ENCODE assay signal across 14 cellular contexts in genomic region chr1:113530021-113530420, GRCh38.
"Had no signal": no experiment of that assay in that cellular context is flagged by ENCODE, and none has a peak within 500 bp of the region (broad histone marks: within the 10 kb centered on the region; RNA-seq: fewer than 3 reads in every experiment).

No MANE protein-coding gene starts in this region.

- H3K27me3 Mint-ChIP-seq: activated T-helper 17 cell treated with anti-CD3 and anti-CD28 coated beads, Interleukin-2, amount 50 U/mL, for 72 hours had no signal

- H3K36me3 ChIP-seq: esophagus muscularis mucosa, transverse colon had no signal

- H3K27me3 ChIP-seq: esophagus muscularis mucosa, transverse colon had no signal

- H3K9me3 Mint-ChIP-seq: activated naive CD4-positive, alpha-beta T cell treated with anti-CD3 and anti-CD28 coated beads for 36 hours had no signal

- H3K27ac Mint-ChIP-seq: activated naive CD4-positive, alpha-beta T cell treated with anti-CD3 and anti-CD28 coated beads for 36 hours; activated T-helper 17 cell treated with anti-CD3 and anti-CD28 coated beads, Interleukin-2, amount 50 U/mL, for 72 hours; naive thymus-derived CD8-positive, alpha-beta T cell had no signal

- H3K4me1 Mint-ChIP-seq: activated T-helper 17 cell treated with anti-CD3 and anti-CD28 coated beads, Interleukin-2, amount 50 U/mL, for 72 hours; naive thymus-derived CD8-positive, alpha-beta T cell had no signal

- H3K9me3 ChIP-seq: esophagus muscularis mucosa had no signal

- H3K4me3 ChIP-seq: esophagus muscularis mucosa, lung, transverse colon had no signal

- DNase-seq: activated CD4-positive, alpha-beta T cell treated with anti-CD3 and anti-CD28 coated beads, Interleukin-2, amount 50 U/mL, for 4 hours; activated CD4-positive, CD25-positive, alpha-beta regulatory T cell treated with anti-CD3 and anti-CD28 coated beads, Interleukin-2, amount 50 U/mL, for 72 hours; activated naive CD4-positive, alpha-beta T cell treated with anti-CD3 and anti-CD28 coated beads for 36 hours; central memory CD4-positive, alpha-beta T cell; left colon; naive thymus-derived CD8-positive, alpha-beta T cell; stimulated activated CD4-positive, alpha-beta T cell treated with anti-CD3 and anti-CD28 coated beads, Interleukin-4, amount 100 ng/mL, for 4 hours; stimulated activated CD8-positive, alpha-beta memory T cell treated with anti-CD3 and anti-CD28 coated beads, Interleukin-4, amount 100 ng/mL, for 48 hours; stimulated activated naive CD8-positive, alpha-beta T cell treated with anti-CD3 and anti-CD28 coated beads, Interleukin-15, Interleukin-2, amounts not matched to agents 100 U/mL and 50 U/mL, for 24 hours; transverse colon had no signal

- H3K27ac ChIP-seq: esophagus muscularis mucosa, transverse colon had no signal

- ATAC-seq: activated T-helper 17 cell treated with anti-CD3 and anti-CD28 coated beads, Interleukin-2, amount 50 U/mL, for 72 hours; left colon; naive thymus-derived CD8-positive, alpha-beta T cell; SK-N-SH treated with all-trans-retinoic acid at 6 μM for 48 hours; stimulated activated naive CD8-positive, alpha-beta T cell treated with anti-CD3 and anti-CD28 coated beads, Interleukin-15, Interleukin-2, amounts not matched to agents 100 U/mL and 50 U/mL, for 24 hours had no signal

- H3K4me3 Mint-ChIP-seq: activated naive CD4-positive, alpha-beta T cell treated with anti-CD3 and anti-CD28 coated beads for 36 hours; activated T-helper 17 cell treated with anti-CD3 and anti-CD28 coated beads, Interleukin-2, amount 50 U/mL, for 72 hours; naive thymus-derived CD8-positive, alpha-beta T cell had no signal
